19 cellular contexts compared by ENCODE assay signal in genomic region chr6:4153514-4153985, GRCh38. TPM values are rescaled to one million over a fixed set of nuclear protein-coding genes. Genes with fewer than 3 reads are reported as not detected.
DNase-seq lines count a peak whose midpoint lies in the region; ATAC-seq and TF ChIP-seq lines count a peak whose summit lies in the region.
"Had no signal": no experiment of that assay in that cellular context is flagged by ENCODE, and none has a peak within 500 bp of the region (broad histone marks: within the 10 kb centered on the region; RNA-seq: fewer than 3 reads in every experiment).

No MANE protein-coding gene starts in this region.

- H3K9ac ChIP-seq in OCI-LY3 (ENCODE audit: low read length), result no peak overlapping the region; the same call in 1 of the 2 replicates

- H3K4me1 ChIP-seq in OCI-LY3 (ENCODE audit: low read length), result peaks cover 16% of the 10 kb centered on the region
- peaks cover 0 to 3% (median 0%) of the 10 kb centered on the region in 3 donors for H3K4me1 ChIP-seq in esophagus squamous epithelium
- H3K4me1 ChIP-seq: lower lobe of right lung had no signal

- H3K27me3 ChIP-seq in GM06990 (replicated peaks; ENCODE audit: control insufficient read depth, insufficient read depth, low read length) (peaks cover 2% of the 10 kb centered on the region; the same call in 1 of the 2 replicates), OCI-LY3 (ENCODE audit: low read depth, low read length) (no peaks in the 10 kb centered on the region), esophagus squamous epithelium (no peaks in the 10 kb centered on the region)
- H3K27me3 ChIP-seq: heart right ventricle had no signal

- no peak for TF ChIP-seq CTCF in GM06990 (IDR thresholded peaks at IDR 0.05; ENCODE audit: insufficient read depth, low read length, poor library complexity, severe bottlenecking)
- no peak for TF ChIP-seq CTCF in OCI-LY3 (IDR thresholded peaks at IDR 0.05; ENCODE audit: low read depth, low read length)
- no peak for TF ChIP-seq CTCF in esophagus squamous epithelium (IDR thresholded peaks at IDR 0.05)

- DNase-seq in GM06990 (ENCODE audit: extremely low read depth, insufficient read length) (peak; percentile 34), NK-92 (lab: John Stamatoyannopoulos, UW; ENCODE audit: unreplicated experiment) (no peak), GDM1 (lab: John Stamatoyannopoulos, UW) (no peak), esophagus squamous epithelium (lab: John Stamatoyannopoulos, UW) (no peak)
- DNase-seq: activated effector memory CD4-positive, alpha-beta T cell treated with Interleukin-2 at 50 U/mL for 16 hours; amniotic stem cell; CD4-positive, alpha-beta memory T cell; DMS79; effector memory CD4-positive, alpha-beta T cell; HCEC 1CT; heart right ventricle; lower lobe of right lung; NCI-H2029; NCI-H510A had no signal

- intact Hi-C loops in esophagus squamous epithelium (cut with DNase I), result loop anchor here (10.0 kb wide), 1 partner anchor 89 kb away; no protein-coding TSS in a partner anchor

- ATAC-seq in GM21515 (IDR thresholded peaks at IDR 0.05; ENCODE audit: unreplicated experiment) (peak; percentile 66), HG03159 (IDR thresholded peaks at IDR 0.05; ENCODE audit: unreplicated experiment) (peak; percentile 84), esophagus mucosa (no peak)
- ATAC-seq: activated CD4-positive, CD25-positive, alpha-beta regulatory T cell treated with anti-CD3 and anti-CD28 coated beads, Interleukin-2, amount 50 U/mL, for 24 hours; heart right ventricle; lower lobe of right lung had no signal

- H3K36me3 ChIP-seq in GM06990 (ENCODE audit: control insufficient read depth, insufficient read depth, low read length) (no peaks in the 10 kb centered on the region), OCI-LY3 (replicated peaks; ENCODE audit: low read depth, low read length) (no peaks in the 10 kb centered on the region), esophagus squamous epithelium (no peaks in the 10 kb centered on the region)
- H3K36me3 ChIP-seq: heart right ventricle, lower lobe of right lung had no signal

- no peaks in the 10 kb centered on the region for H4K20me1 ChIP-seq in OCI-LY3 (ENCODE audit: insufficient read depth, low read length)

- H3K9me3 ChIP-seq in OCI-LY3 (ENCODE audit: insufficient read depth, low read length) (no peaks in the 10 kb centered on the region), esophagus squamous epithelium (no peaks in the 10 kb centered on the region)
- H3K9me3 ChIP-seq: heart right ventricle, lower lobe of right lung had no signal

- H2AFZ ChIP-seq in OCI-LY3 (ENCODE audit: low read depth, low read length), result peak overlapping the region; percentile 88

- no peaks in the 10 kb centered on the region for H3K79me2 ChIP-seq in OCI-LY3 (ENCODE audit: low read length)

- TF ChIP-seq POLR2A in esophagus squamous epithelium (IDR thresholded peaks at IDR 0.05), result no peak

- peak overlapping the region; percentile 50 for H3K4me2 ChIP-seq in OCI-LY3 (ENCODE audit: low read length)

- H3K4me3 ChIP-seq in GM06990 (replicated peaks; ENCODE audit: low read depth, low read length) (0 out of 2 replicates have a peak overlapping the region, but pooled peaks have one; percentile 3), OCI-LY3 (ENCODE audit: low read length) (peak overlapping the region; percentile 42), esophagus squamous epithelium (no peak overlapping the region)
- H3K4me3 ChIP-seq: heart right ventricle, lower lobe of right lung had no signal

- peak overlapping the region; percentile 30 for H3K27ac ChIP-seq in OCI-LY3 (ENCODE audit: low read length)
- H3K27ac ChIP-seq in esophagus squamous epithelium, result no peak overlapping the region
- H3K27ac ChIP-seq: heart right ventricle, lower lobe of right lung had no signal

- 84 to 89% methylated on average over 6 of the region's 6 CpGs for WGBS in esophagus squamous epithelium, 2 donors

RNA-seq across cellular contexts. Expression of gene ECI2, which starts 18.2 kb away (rescaled TPM):
- total RNA-seq in esophagus mucosa, result 19.8 TPM
- 10 to 100 TPM; 11.7 to 38.0 (median 19.1) TPM for total RNA-seq in esophagus squamous epithelium

Comparison
In these comparisons a context has a peak if more than half of its experiments do, and no peak if none do; other contexts are left out.
1. H3K4me3 ChIP-seq: peak in GM06990 (single experiment) and OCI-LY3 (single experiment); none in esophagus squamous epithelium (0 of 4).